ENCODE assay signal across 12 cellular contexts in the genomic region with DNA sequence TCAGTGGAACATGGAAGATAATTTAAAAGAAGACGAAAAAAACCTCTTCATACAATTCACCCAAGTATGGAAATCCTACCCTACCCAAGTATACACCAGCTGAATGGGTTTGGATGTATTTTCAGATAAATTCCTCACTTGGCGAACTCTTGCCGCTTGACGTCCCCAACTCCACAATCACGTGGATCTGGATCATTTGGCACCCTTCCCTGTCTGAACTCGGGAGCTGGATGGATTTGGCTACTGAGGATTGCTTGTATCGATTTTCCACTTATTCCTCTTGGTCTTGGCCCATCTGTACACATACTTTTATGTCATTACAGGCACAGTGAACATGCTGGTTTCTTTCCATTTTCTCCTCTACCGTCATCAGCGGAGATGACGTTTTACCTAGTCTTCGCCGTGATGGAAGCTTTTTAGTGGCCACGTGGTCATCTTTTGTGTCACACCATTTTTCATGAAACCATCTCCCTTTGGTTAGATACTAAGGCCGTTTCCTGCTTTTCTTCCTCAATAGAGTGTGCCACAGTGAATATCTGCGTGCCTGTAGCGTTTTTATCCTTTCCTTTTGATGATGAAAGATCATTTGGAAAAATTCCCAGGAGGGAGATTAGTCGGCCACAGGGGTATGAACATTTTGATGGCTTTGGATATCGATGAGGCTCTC. TPM values are rescaled to one million over a fixed set of nuclear protein-coding genes. Genes with fewer than 3 reads are reported as not detected.
DNase-seq lines count a peak whose midpoint lies in the region; ATAC-seq, FAIRE-seq and TF ChIP-seq lines count a peak whose summit lies in the region.
"Had no signal": no experiment of that assay in that cellular context is flagged by ENCODE, and none has a peak within 500 bp of the region (broad histone marks: within the 10 kb centered on the region; RNA-seq: fewer than 3 reads in every experiment).

No MANE protein-coding gene starts in this region.

- H3K9me3 ChIP-seq in PC-3 (ENCODE audit: low read length) (no peaks in the 10 kb centered on the region), esophagus muscularis mucosa (no peaks in the 10 kb centered on the region), HAP-1 (no peaks in the 10 kb centered on the region)
- H3K9me3 ChIP-seq: Peyer's patch had no signal

- no peak for TF ChIP-seq POLR2A in esophagus muscularis mucosa (IDR thresholded peaks at IDR 0.05; ENCODE audit: low read depth)

- H3K4me3 ChIP-seq in PC-3 (ENCODE audit: low read length) (no peak overlapping the region), esophagus muscularis mucosa (no peak overlapping the region), HAP-1 (no peak overlapping the region)
- H3K4me3 ChIP-seq: Peyer's patch had no signal

- H3K4me3 Mint-ChIP-seq in osteocyte (ENCODE audit: unreplicated experiment): no peak overlapping the region

- peak; percentile 71 for DNase-seq in EH (ENCODE audit: low read depth)
- no peak for DNase-seq in PC-3
- DNase-seq in esophagus muscularis mucosa (ENCODE audit: extremely low spot score): no peak
- DNase-seq in osteocyte (ENCODE audit: extremely low spot score, unreplicated experiment): no peak
- DNase-seq in hepatic stellate cell (ENCODE audit: low spot score): no peak
- no peak for DNase-seq in HAP-1 (ENCODE audit: low spot score in 2 of 2)
- DNase-seq in HTR-8/SVneo (ENCODE audit: insufficient read length, low spot score): no peak
- no peak for DNase-seq in NCI-H1694 (lab: John Stamatoyannopoulos, UW)
- DNase-seq: head of caudate nucleus, NCI-H1694 treated with DMSO at 0.1 percent for 48 hours, Peyer's patch had no signal

- peaks cover 91% of the 10 kb centered on the region for H3K79me2 ChIP-seq in PC-3 (ENCODE audit: low read length)

- POLR2A ChIA-PET in PC-3 (lab: Charles Lee; ENCODE audit: unreplicated experiment): no interaction called here

- H3K9me3 Mint-ChIP-seq in osteocyte (ENCODE audit: unreplicated experiment): no peaks in the 10 kb centered on the region

- in situ Hi-C loops in HAP-1 (cut with MboI; ENCODE audit: low sequenced_read_pairs): no loop called here

- H3K27me3 ChIP-seq in PC-3 (ENCODE audit: low read length) (no peaks in the 10 kb centered on the region), esophagus muscularis mucosa (no peaks in the 10 kb centered on the region), HAP-1 (ENCODE audit: low read depth) (no peaks in the 10 kb centered on the region)
- H3K27me3 ChIP-seq: Peyer's patch had no signal

- TF ChIP-seq CTCF in PC-3 (conservative IDR thresholded peaks at IDR 0.05; ENCODE audit: low read depth, low read length) (no peak), esophagus muscularis mucosa (IDR thresholded peaks at IDR 0.05) (no peak), osteocyte (IDR thresholded peaks at IDR 0.05) (no peak)

- FAIRE-seq in HTR-8/SVneo (lab: Jason Lieb, UNC): no peak
- FAIRE-seq: GM18507 had no signal

- no peak for ATAC-seq in PC-3

- H3K36me3 ChIP-seq in PC-3 (ENCODE audit: low read depth, low read length): no peaks in the 10 kb centered on the region; the same call in 1 of the 2 replicates
- H3K36me3 ChIP-seq in esophagus muscularis mucosa: no peaks in the 10 kb centered on the region
- H3K36me3 ChIP-seq in HAP-1 (replicated peaks): no peaks in the 10 kb centered on the region
- H3K36me3 ChIP-seq: Peyer's patch had no signal

- H3K9ac ChIP-seq in PC-3 (ENCODE audit: low read length): no peak overlapping the region

- H3K4me1 ChIP-seq in PC-3 (ENCODE audit: insufficient read depth, low read length) (peaks cover 35% of the 10 kb centered on the region), esophagus muscularis mucosa (peaks cover 39 to 82% (median 68%) of the 10 kb centered on the region in 4 donors), HAP-1 (no peaks in the 10 kb centered on the region)

- no peak overlapping the region; the same call in 1 of the 2 replicates for H3K4me2 ChIP-seq in PC-3 (ENCODE audit: low read length)

- BruUV-seq in PC-3 (replicated peaks; lab: Mats Ljungman, UMichigan): no TSS peak

- H3F3A ChIP-seq in PC-3 (ENCODE audit: low read length, unreplicated experiment): peaks cover 6% of the 10 kb centered on the region

- H4K20me1 ChIP-seq in PC-3 (ENCODE audit: low read length): 0 out of 2 replicates have a peak, but pooled peaks cover 5% of the 10 kb centered on the region

- peak overlapping the region; percentile 50 for H3K27ac Mint-ChIP-seq in osteocyte (ENCODE audit: unreplicated experiment)

- intact Hi-C loops in PC-3 (cut with micrococcal nuclease): loop anchor here (5.0 kb wide), 1 partner anchor 84 kb away; no protein-coding TSS in a partner anchor
- intact Hi-C loops in esophagus muscularis mucosa (cut with DNase I): no loop called here

- H3K27ac ChIP-seq in PC-3 (ENCODE audit: low read length) (peak overlapping the region; percentile 94), esophagus muscularis mucosa (replicated peaks in 1 of 4) (peak overlapping the region; percentile 23 to 57 (median 56))

- no peaks in the 10 kb centered on the region for H3K27me3 Mint-ChIP-seq in osteocyte (ENCODE audit: unreplicated experiment)

- no peak overlapping the region for H2AFZ ChIP-seq in PC-3 (ENCODE audit: low read length)

- WGBS in esophagus muscularis mucosa: 77% methylated on average over 18 of the region's 18 CpGs

- no peaks in the 10 kb centered on the region for H3K36me3 Mint-ChIP-seq in osteocyte (ENCODE audit: unreplicated experiment)

- peaks cover 45% of the 10 kb centered on the region for H3K4me1 Mint-ChIP-seq in osteocyte (ENCODE audit: unreplicated experiment)

- H3K9me2 ChIP-seq in PC-3 (replicated peaks; ENCODE audit: low read length): no peaks in the 10 kb centered on the region

- CTCF ChIA-PET in PC-3 (lab: Charles Lee): no interaction called here

- TF ChIP-seq EP300 in esophagus muscularis mucosa (IDR thresholded peaks at IDR 0.05): no peak

RNA-seq across cellular contexts. Expression of gene CMIP, which starts 47.0 kb away (rescaled TPM):
- total RNA-seq in PC-3 (2014; rRNA removed) (25.7 and 43.7 TPM in 2 replicates), esophagus muscularis mucosa (10 to 100 TPM; 14.5 to 24.6 (median 21.0) TPM), osteocyte (29.8 and 38.0 TPM in 2 replicates)
